Comparison of ENCODE assay signal across 1 cellular context in genomic region chr4:183444149-183444952, GRCh38.
TF ChIP-seq lines count a peak whose summit lies in the region.

TSS of gene CDKN2AIP (plus strand) at chr4:183444636. CDS start at chr4:183444798, 162 bp downstream.

TF ChIP-seq in HepG2, 621 proteins besides CTCF, POLR2A, EP300 and RAD21 (continued from another document and continues in another):
- TF ChIP-seq ZNF790 (CRISPR knock-in tag; IDR thresholded peaks at IDR 0.05; ENCODE audit: borderline replicate concordance) (peak; percentile 72), PAWR (CRISPR knock-in tag; IDR thresholded peaks at IDR 0.05; ENCODE audit: borderline replicate concordance) (no peak), RFXAP (CRISPR knock-in tag; IDR thresholded peaks at IDR 0.05; ENCODE audit: borderline replicate concordance) (0 out of 2 replicates have a peak, but pooled peaks have one; percentile 22), NFE2L2 (IDR thresholded peaks at IDR 0.05; ENCODE audit: low read length) (no peak), ZNF451 (CRISPR knock-in tag; IDR thresholded peaks at IDR 0.05) (peak; percentile 82), MYPOP (CRISPR knock-in tag; IDR thresholded peaks at IDR 0.05) (peak; percentile 95), HMGXB4 (CRISPR knock-in tag; IDR thresholded peaks at IDR 0.05; ENCODE audit: borderline replicate concordance in 1 of 2, low read depth in 1 of 2) (peak; percentile 92 to 93), RCOR2 (CRISPR knock-in tag; IDR thresholded peaks at IDR 0.05) (no peak), IRF1 (CRISPR knock-in tag; IDR thresholded peaks at IDR 0.05; ENCODE audit: low read depth) (no peak), MED8 (CRISPR knock-in tag; IDR thresholded peaks at IDR 0.05; ENCODE audit: insufficient replicate concordance) (no peak), MNT (IDR thresholded peaks at IDR 0.05) (no peak), ZNF672 (CRISPR knock-in tag; IDR thresholded peaks at IDR 0.05) (peak; percentile 50; the same call in 1 of the 2 replicates), SP1 (IDR thresholded peaks at IDR 0.05) (no peak), SP1 (CRISPR knock-in tag; IDR thresholded peaks at IDR 0.05) (peak; percentile 54), TRIM24 (CRISPR knock-in tag; IDR thresholded peaks at IDR 0.05) (no peak), RERE (CRISPR knock-in tag; IDR thresholded peaks at IDR 0.05; ENCODE audit: low read depth) (no peak), FOXA3 (CRISPR knock-in tag; IDR thresholded peaks at IDR 0.05) (no peak; the same call in 1 of the 2 replicates), HMG20B (CRISPR knock-in tag; conservative IDR thresholded peaks at IDR 0.05) (no peak), NFIB (CRISPR knock-in tag; IDR thresholded peaks at IDR 0.05; ENCODE audit: borderline replicate concordance) (no peak), GLI4 (CRISPR knock-in tag; IDR thresholded peaks at IDR 0.05; ENCODE audit: borderline replicate concordance) (no peak; the same call in 1 of the 2 replicates), MEF2D (CRISPR knock-in tag; IDR thresholded peaks at IDR 0.05) (peak; percentile 83; the same call in 1 of the 2 replicates), ZNF629 (CRISPR knock-in tag; conservative IDR thresholded peaks at IDR 0.05) (peak; percentile 51; the same call in 1 of the 2 replicates), HOXD1 (CRISPR knock-in tag; IDR thresholded peaks at IDR 0.05) (0 out of 2 replicates have a peak, but pooled peaks have one; percentile 14), ZNF704 (CRISPR knock-in tag; IDR thresholded peaks at IDR 0.05; ENCODE audit: borderline replicate concordance) (peak; percentile 97), MYC (CRISPR knock-in tag; IDR thresholded peaks at IDR 0.05; ENCODE audit: borderline replicate concordance) (peak; percentile 71), ZNF543 (CRISPR knock-in tag; IDR thresholded peaks at IDR 0.05) (peak; percentile 95; the same call in 1 of the 2 replicates), ZNF607 (CRISPR knock-in tag; IDR thresholded peaks at IDR 0.05; ENCODE audit: borderline replicate concordance) (no peak; the same call in none of the 2 replicates), ZNF414 (CRISPR knock-in tag; IDR thresholded peaks at IDR 0.05) (peak; percentile 23; the same call in 1 of the 2 replicates), POGK (CRISPR knock-in tag; conservative IDR thresholded peaks at IDR 0.05) (peak; percentile 79), RAD51 (IDR thresholded peaks at IDR 0.05; ENCODE audit: borderline replicate concordance) (no peak), GZF1 (CRISPR knock-in tag; IDR thresholded peaks at IDR 0.05) (no peak), ZBTB49 (CRISPR knock-in tag; IDR thresholded peaks at IDR 0.05; ENCODE audit: borderline replicate concordance) (no peak), BRF2 (CRISPR knock-in tag; IDR thresholded peaks at IDR 0.05) (peak; percentile 5; the same call in 1 of the 2 replicates), ELF3 (CRISPR knock-in tag; IDR thresholded peaks at IDR 0.05) (no peak; the same call in none of the 2 replicates), CENPT (CRISPR knock-in tag; IDR thresholded peaks at IDR 0.05; ENCODE audit: low read depth) (0 out of 2 replicates have a peak, but pooled peaks have one; percentile 41), THYN1 (CRISPR knock-in tag; IDR thresholded peaks at IDR 0.05; ENCODE audit: borderline replicate concordance, low read depth) (no peak), ZNF276 (CRISPR knock-in tag; IDR thresholded peaks at IDR 0.05; ENCODE audit: low read depth) (no peak)
